1 cellular context compared by ENCODE assay signal in genomic region chr19:48922548-48923490, GRCh38.
TF ChIP-seq lines count a peak whose summit lies in the region.

No MANE protein-coding gene starts in this region.

TF ChIP-seq in GM12878, 131 proteins besides CTCF, POLR2A, EP300 and RAD21 (continued from another document):
- TF ChIP-seq EED (IDR thresholded peaks at IDR 0.05; ENCODE audit: low read depth): no peak
- TF ChIP-seq, protein P1, sequence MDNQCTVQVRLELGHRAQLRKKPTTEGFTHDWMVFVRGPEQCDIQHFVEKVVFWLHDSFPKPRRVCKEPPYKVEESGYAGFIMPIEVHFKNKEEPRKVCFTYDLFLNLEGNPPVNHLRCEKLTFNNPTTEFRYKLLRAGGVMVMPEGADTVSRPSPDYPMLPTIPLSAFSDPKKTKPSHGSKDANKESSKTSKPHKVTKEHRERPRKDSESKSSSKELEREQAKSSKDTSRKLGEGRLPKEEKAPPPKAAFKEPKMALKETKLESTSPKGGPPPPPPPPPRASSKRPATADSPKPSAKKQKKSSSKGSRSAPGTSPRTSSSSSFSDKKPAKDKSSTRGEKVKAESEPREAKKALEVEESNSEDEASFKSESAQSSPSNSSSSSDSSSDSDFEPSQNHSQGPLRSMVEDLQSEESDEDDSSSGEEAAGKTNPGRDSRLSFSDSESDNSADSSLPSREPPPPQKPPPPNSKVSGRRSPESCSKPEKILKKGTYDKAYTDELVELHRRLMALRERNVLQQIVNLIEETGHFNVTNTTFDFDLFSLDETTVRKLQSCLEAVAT (IDR thresholded peaks at IDR 0.05): no peak
- TF ChIP-seq PML (IDR thresholded peaks at IDR 0.05; ENCODE audit: low read length): no peak
- no peak for TF ChIP-seq USF1 (IDR thresholded peaks at IDR 0.05; ENCODE audit: borderline replicate concordance, extremely low read length, insufficient read depth, low read depth, low read length)
- TF ChIP-seq POU2F2 (IDR thresholded peaks at IDR 0.05; ENCODE audit: borderline replicate concordance, low read depth, low read length): no peak
